Comparison of ENCODE assay signal across 23 cellular contexts in genomic region chr14:78904094-78904493, GRCh38.
DNase-seq lines count a peak whose midpoint lies in the region; FAIRE-seq and TF ChIP-seq lines count a peak whose summit lies in the region.
"Had no signal": no experiment of that assay in that cellular context is flagged by ENCODE, and none has a peak within 500 bp of the region (broad histone marks: within the 10 kb centered on the region; RNA-seq: fewer than 3 reads in every experiment).

No MANE protein-coding gene starts in this region.

- no peak overlapping the region for H3K4me3 ChIP-seq in epithelial cell of esophagus (ENCODE audit: low read length)
- H3K4me3 ChIP-seq: GM12878, left ventricle myocardium inferior, MG63, psoas muscle, SJSA1, spleen had no signal

- FAIRE-seq in GM19239 (lab: Jason Lieb, UNC), result no peak
- FAIRE-seq: GM12878 had no signal

- intact Hi-C loops in activated T-helper 2 cell treated with anti-CD3 and anti-CD28 coated beads, Interferon-gamma antibody, Interleukin-2, Interleukin-4, amounts not matched to agents 10 μg/mL and 5 μg/mL and 100 μg/mL, durations not matched to agents 14 hours and 24 hours and 36 hours (cut with micrococcal nuclease), result no loop called here

- no peak overlapping the region for H3K27ac Mint-ChIP-seq in HFFc6
- no peak overlapping the region for H3K27ac Mint-ChIP-seq in activated T-helper 2 cell treated with anti-CD3 and anti-CD28 coated beads, Interferon-gamma antibody, Interleukin-2, Interleukin-4, amounts not matched to agents 10 μg/mL and 5 μg/mL and 100 μg/mL, durations not matched to agents 14 hours and 24 hours and 36 hours
- H3K27ac Mint-ChIP-seq: activated CD8-positive, alpha-beta T cell treated with anti-CD3 and anti-CD28 coated beads for 36 hours; activated naive CD4-positive, alpha-beta T cell treated with anti-CD3 and anti-CD28 coated beads for 36 hours; T-helper 2 cell treated with Interferon-gamma antibody and Interleukin-4, amounts not matched to agents 5 μg/mL and 100 μg/mL, for 36 hours had no signal

- H3K4me3 Mint-ChIP-seq in HFFc6, result no peak overlapping the region
- H3K4me3 Mint-ChIP-seq in activated T-helper 2 cell treated with anti-CD3 and anti-CD28 coated beads, Interferon-gamma antibody, Interleukin-2, Interleukin-4, amounts not matched to agents 10 μg/mL and 5 μg/mL and 100 μg/mL, durations not matched to agents 14 hours and 24 hours and 36 hours (ENCODE audit: low read depth), result no peak overlapping the region
- H3K4me3 Mint-ChIP-seq: activated CD8-positive, alpha-beta T cell treated with anti-CD3 and anti-CD28 coated beads for 36 hours; activated naive CD4-positive, alpha-beta T cell treated with anti-CD3 and anti-CD28 coated beads for 36 hours; neural crest cell; T-helper 2 cell treated with Interferon-gamma antibody and Interleukin-4, amounts not matched to agents 5 μg/mL and 100 μg/mL, for 36 hours had no signal

- H3K27me3 Mint-ChIP-seq in HFFc6 (ENCODE audit: insufficient read depth), result peaks cover 2% of the 10 kb centered on the region
- no peaks in the 10 kb centered on the region for H3K27me3 Mint-ChIP-seq in activated T-helper 2 cell treated with anti-CD3 and anti-CD28 coated beads, Interferon-gamma antibody, Interleukin-2, Interleukin-4, amounts not matched to agents 10 μg/mL and 5 μg/mL and 100 μg/mL, durations not matched to agents 14 hours and 24 hours and 36 hours (ENCODE audit: low read depth)
- H3K27me3 Mint-ChIP-seq: activated CD8-positive, alpha-beta T cell treated with anti-CD3 and anti-CD28 coated beads for 36 hours had no signal

- peak; percentile 20; the same call in 1 of the 2 replicates for TF ChIP-seq CTCF in HFFc6 (IDR thresholded peaks at IDR 0.05)
- TF ChIP-seq CTCF in epithelial cell of esophagus (IDR thresholded peaks at IDR 0.05; ENCODE audit: insufficient read depth, low read depth, low read length, missing control alignments), result peak; percentile 10

- no peaks in the 10 kb centered on the region for H3K4me1 Mint-ChIP-seq in HFFc6 (ENCODE audit: low read depth)
- H3K4me1 Mint-ChIP-seq in activated T-helper 2 cell treated with anti-CD3 and anti-CD28 coated beads, Interferon-gamma antibody, Interleukin-2, Interleukin-4, amounts not matched to agents 10 μg/mL and 5 μg/mL and 100 μg/mL, durations not matched to agents 14 hours and 24 hours and 36 hours (ENCODE audit: low read depth), result no peaks in the 10 kb centered on the region

- no peaks in the 10 kb centered on the region for H3K9me3 Mint-ChIP-seq in HFFc6
- H3K9me3 Mint-ChIP-seq in activated T-helper 2 cell treated with anti-CD3 and anti-CD28 coated beads, Interferon-gamma antibody, Interleukin-2, Interleukin-4, amounts not matched to agents 10 μg/mL and 5 μg/mL and 100 μg/mL, durations not matched to agents 14 hours and 24 hours and 36 hours, result no peaks in the 10 kb centered on the region
- H3K9me3 Mint-ChIP-seq: activated CD8-positive, alpha-beta T cell treated with anti-CD3 and anti-CD28 coated beads for 36 hours; neural crest cell; T-helper 2 cell treated with Interferon-gamma antibody and Interleukin-4, amounts not matched to agents 5 μg/mL and 100 μg/mL, for 36 hours had no signal

- no peaks in the 10 kb centered on the region for H3K36me3 Mint-ChIP-seq in HFFc6 (ENCODE audit: low read depth)
- no peaks in the 10 kb centered on the region for H3K36me3 Mint-ChIP-seq in activated T-helper 2 cell treated with anti-CD3 and anti-CD28 coated beads, Interferon-gamma antibody, Interleukin-2, Interleukin-4, amounts not matched to agents 10 μg/mL and 5 μg/mL and 100 μg/mL, durations not matched to agents 14 hours and 24 hours and 36 hours (ENCODE audit: low read depth)

- DNase-seq in Ammon's horn (ENCODE audit: low spot score) (peak; percentile 27), HFFc6 (no peak), RKO (ENCODE audit: low spot score) (peak; percentile 21), epithelial cell of esophagus (ENCODE audit: low read depth) (no peak), GF-D8 (lab: John Stamatoyannopoulos, UW) (no peak), GM19239 (ENCODE audit: insufficient read length, low spot score) (no peak), occipital lobe (lab: John Stamatoyannopoulos, UW) (no peak)
- DNase-seq in activated T-helper 2 cell treated with anti-CD3 and anti-CD28 coated beads, Interferon-gamma antibody, Interleukin-2, Interleukin-4, amounts not matched to agents 10 μg/mL and 5 μg/mL and 100 μg/mL, durations not matched to agents 14 hours and 24 hours and 36 hours (ENCODE audit: low spot score), result no peak
- DNase-seq: activated CD8-positive, alpha-beta T cell treated with anti-CD3 and anti-CD28 coated beads for 36 hours; activated naive CD4-positive, alpha-beta T cell treated with anti-CD3 and anti-CD28 coated beads for 36 hours; activated T-cell treated with anti-CD3 and anti-CD28 coated beads, Interleukin-2, amount 50 U/mL, for 1 hour; Caco-2; left ventricle myocardium inferior; MG63; NCI-H1694; NCI-H510A treated with DMSO at 0.1 percent for 48 hours; psoas muscle; spleen; stimulated activated CD8-positive, alpha-beta memory T cell treated with anti-CD3 and anti-CD28 coated beads, Interleukin-4, amount 100 ng/mL, for 48 hours had no signal

Comparison
In these comparisons a context has a peak if more than half of its experiments do, and no peak if none do; other contexts are left out.
1. DNase-seq: peak in Ammon's horn (single experiment) and RKO (single experiment); none in HFFc6 (single experiment), epithelial cell of esophagus (single experiment), GF-D8 (single experiment), GM19239 (single experiment), activated T-helper 2 cell treated with anti-CD3 and anti-CD28 coated beads, Interferon-gamma antibody, Interleukin-2, Interleukin-4, amounts not matched to agents 10 μg/mL and 5 μg/mL and 100 μg/mL, durations not matched to agents 14 hours and 24 hours and 36 hours (single experiment) and occipital lobe (single experiment).